In genomic region chr15:33283603-33284002, GRCh38 we compare ENCODE assay signal across 27 cellular contexts. TPM values are rescaled to one million over a fixed set of nuclear protein-coding genes. Genes with fewer than 3 reads are reported as not detected.
"Had no signal": no experiment of that assay in that cellular context is flagged by ENCODE, and none has a peak within 500 bp of the region (broad histone marks: within the 10 kb centered on the region; RNA-seq: fewer than 3 reads in every experiment).

No MANE protein-coding gene starts in this region.

- H3K36me3 Mint-ChIP-seq: mesothelial cell of epicardium; naive thymus-derived CD4-positive, alpha-beta T cell; neural progenitor cell; stimulated activated naive B cell treated with anti-CD40 and anti-IgM and Interleukin-4, amounts not matched to agents 10 μg/mL and 1 μg/mL and 100 μg/mL, for 72 hours had no signal

- H3K9me3 Mint-ChIP-seq: dendritic cell treated with granulocyte-macrophage colony-stimulating factor and Interleukin-4, amounts not matched to agents 40 ng/mL and 50 ng/mL, for 4 days; mesothelial cell of epicardium; naive thymus-derived CD4-positive, alpha-beta T cell; nephron; neural progenitor cell; stimulated activated naive B cell treated with anti-CD40 and anti-IgM and Interleukin-4, amounts not matched to agents 10 μg/mL and 1 μg/mL and 100 μg/mL, for 72 hours; stimulated activated naive CD8-positive, alpha-beta T cell treated with anti-CD3 and anti-CD28 coated beads, Interleukin-15, Interleukin-2, amounts not matched to agents 100 ng/mL and 50 ng/mL, for 24 hours had no signal

- H2AFZ ChIP-seq: neural progenitor cell had no signal

- H3K4me1 Mint-ChIP-seq: mesothelial cell of epicardium; naive thymus-derived CD4-positive, alpha-beta T cell; nephron; neural progenitor cell; stimulated activated naive B cell treated with anti-CD40 and anti-IgM and Interleukin-4, amounts not matched to agents 10 μg/mL and 1 μg/mL and 100 μg/mL, for 72 hours had no signal

- DNase-seq: cerebellar nuclear complex; effector memory CD4-positive, alpha-beta T cell; foreskin keratinocyte; mesenchymal stem cell; naive thymus-derived CD4-positive, alpha-beta T cell; posterior cingulate gyrus; psoas muscle; retina; right lobe of liver; small intestine; stimulated activated CD4-positive, alpha-beta T cell treated with anti-CD3 and anti-CD28 coated beads, Interleukin-15, amount 100 ng/mL, for 24 hours; stimulated activated CD4-positive, alpha-beta T cell treated with anti-CD3 and anti-CD28 coated beads, Interleukin-2, amount 100 ng/mL, for 48 hours; stimulated activated naive B cell treated with anti-CD40 and anti-IgM and Interleukin-4, amounts not matched to agents 10 μg/mL and 1 μg/mL and 100 μg/mL, for 72 hours; testis; transverse colon had no signal

- H3K4me3 Mint-ChIP-seq: dendritic cell treated with granulocyte-macrophage colony-stimulating factor and Interleukin-4, amounts not matched to agents 40 ng/mL and 50 ng/mL, for 4 days; mesothelial cell of epicardium; naive thymus-derived CD4-positive, alpha-beta T cell; nephron; neural progenitor cell; stimulated activated naive B cell treated with anti-CD40 and anti-IgM and Interleukin-4, amounts not matched to agents 10 μg/mL and 1 μg/mL and 100 μg/mL, for 72 hours; stimulated activated naive CD8-positive, alpha-beta T cell treated with anti-CD3 and anti-CD28 coated beads, Interleukin-15, Interleukin-2, amounts not matched to agents 100 ng/mL and 50 ng/mL, for 24 hours had no signal

- H3K4me1 ChIP-seq: esophagus muscularis mucosa, neural progenitor cell, psoas muscle, right lobe of liver, testis, transverse colon, vagina had no signal

- H3K27ac ChIP-seq: esophagus muscularis mucosa, foreskin keratinocyte, neural progenitor cell, psoas muscle, right lobe of liver, testis, transverse colon, vagina had no signal

- H3K9me3 ChIP-seq: esophagus muscularis mucosa, psoas muscle, right lobe of liver, testis, transverse colon, vagina had no signal

- H3K27me3 ChIP-seq: esophagus muscularis mucosa, foreskin keratinocyte, neural progenitor cell, right lobe of liver, testis, vagina had no signal

- H3K27me3 Mint-ChIP-seq: stimulated activated naive CD8-positive, alpha-beta T cell treated with anti-CD3 and anti-CD28 coated beads, Interleukin-15, Interleukin-2, amounts not matched to agents 100 ng/mL and 50 ng/mL, for 24 hours had no signal

- H3K27ac Mint-ChIP-seq: dendritic cell treated with granulocyte-macrophage colony-stimulating factor and Interleukin-4, amounts not matched to agents 40 ng/mL and 50 ng/mL, for 4 days; mesothelial cell of epicardium; naive thymus-derived CD4-positive, alpha-beta T cell; nephron; neural progenitor cell; stimulated activated naive B cell treated with anti-CD40 and anti-IgM and Interleukin-4, amounts not matched to agents 10 μg/mL and 1 μg/mL and 100 μg/mL, for 72 hours; stimulated activated naive CD8-positive, alpha-beta T cell treated with anti-CD3 and anti-CD28 coated beads, Interleukin-15, Interleukin-2, amounts not matched to agents 100 ng/mL and 50 ng/mL, for 24 hours had no signal

- H3K36me3 ChIP-seq: esophagus muscularis mucosa, neural progenitor cell, right lobe of liver, transverse colon, vagina had no signal

- H3K4me2 ChIP-seq: neural progenitor cell had no signal

- H3K4me3 ChIP-seq: esophagus muscularis mucosa, lung, neural progenitor cell, psoas muscle, right lobe of liver, testis, transverse colon, vagina had no signal

RNA-seq across cellular contexts. Expression of gene RYR3, which starts 27.2 kb away (rescaled TPM):
- total RNA-seq: endothelial cell of umbilical vein, left lobe of liver, osteoblast had no signal
- polyA plus RNA-seq: endothelial cell of umbilical vein, fibroblast of lung, foreskin keratinocyte had no signal
